In the genomic region with DNA sequence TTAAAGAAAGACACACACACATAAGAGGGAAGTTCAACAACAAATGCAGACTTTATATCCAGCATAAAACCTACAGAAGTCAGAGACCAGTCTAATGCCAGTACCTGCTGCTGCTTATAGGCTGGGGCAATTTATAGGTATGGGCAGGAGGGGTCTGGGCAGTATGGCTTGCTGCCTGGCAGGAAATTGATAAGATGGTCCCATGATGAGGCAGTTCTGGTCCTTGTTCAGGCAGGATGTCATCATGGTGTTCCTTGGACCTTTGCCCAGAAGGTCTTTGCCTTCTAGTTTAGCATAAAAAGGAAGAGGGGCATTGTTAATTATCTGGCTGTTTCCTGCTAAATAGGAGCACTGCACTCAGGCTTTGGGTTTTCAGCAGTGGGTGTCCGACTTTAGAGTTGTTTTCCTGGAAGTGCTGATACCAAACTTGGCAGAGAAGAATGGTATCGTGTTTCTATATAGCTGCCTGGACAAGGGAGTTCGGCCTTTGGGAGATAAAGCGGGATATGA, we compare ENCODE assay signal across 9 cellular contexts. TPM values are rescaled to one million over a fixed set of nuclear protein-coding genes. Genes with fewer than 3 reads are reported as not detected.
DNase-seq lines count a peak whose midpoint lies in the region; ATAC-seq, FAIRE-seq and TF ChIP-seq lines count a peak whose summit lies in the region.
"Had no signal": no experiment of that assay in that cellular context is flagged by ENCODE, and none has a peak within 500 bp of the region (broad histone marks: within the 10 kb centered on the region; RNA-seq: fewer than 3 reads in every experiment).

No MANE protein-coding gene starts in this region.

- no peak overlapping the region for H3K4me3 ChIP-seq in fibroblast of mammary gland (ENCODE audit: control insufficient read depth, low read depth, low read length)
- H3K4me3 ChIP-seq in thyroid gland (replicated peaks in 1 of 3), result no peak overlapping the region

- H3K4me1 ChIP-seq in thyroid gland, result peaks cover 0 to 12% of the 10 kb centered on the region in 2 donors

- TF ChIP-seq CTCF in fibroblast of mammary gland (conservative IDR thresholded peaks at IDR 0.05; ENCODE audit: control insufficient read depth, insufficient read depth, low read depth, low read length), result no peak
- TF ChIP-seq CTCF in thyroid gland (IDR thresholded peaks at IDR 0.05), result no peak

- WGBS in thyroid gland, 2 donors, result 69 to 71% methylated on average over 4 of the region's 4 CpGs

- CTCF ChIA-PET in activated CD4-positive, alpha-beta T cell treated with anti-CD3 and anti-CD28 coated beads for 36 hours (lab: Charles Lee), result interaction anchor here (1.3 to 1.4 kb wide), 2 partner anchors 10 to 23 kb away, joined by 4 read pairs; no protein-coding TSS in a partner anchor

- no peak for ATAC-seq in GM18520 (IDR thresholded peaks at IDR 0.05; ENCODE audit: unreplicated experiment)
- ATAC-seq in activated CD4-positive, alpha-beta T cell treated with anti-CD3 and anti-CD28 coated beads for 36 hours, result no peak

- POLR2A ChIA-PET in activated CD4-positive, alpha-beta T cell treated with anti-CD3 and anti-CD28 coated beads for 36 hours (lab: Charles Lee), result no interaction called here

- no peaks in the 10 kb centered on the region for H3K36me3 ChIP-seq in thyroid gland

- H3K4me3 Mint-ChIP-seq in activated CD4-positive, alpha-beta T cell treated with anti-CD3 and anti-CD28 coated beads for 36 hours, result no peak overlapping the region

- peaks cover 5% of the 10 kb centered on the region for H3K4me1 Mint-ChIP-seq in activated CD4-positive, alpha-beta T cell treated with anti-CD3 and anti-CD28 coated beads for 36 hours

- H3K27ac Mint-ChIP-seq in activated CD4-positive, alpha-beta T cell treated with anti-CD3 and anti-CD28 coated beads for 36 hours, result no peak overlapping the region

- no peak for FAIRE-seq in RCC 7860 (lab: Jason Lieb, UNC)

- H3K36me3 Mint-ChIP-seq in activated CD4-positive, alpha-beta T cell treated with anti-CD3 and anti-CD28 coated beads for 36 hours (ENCODE audit: low read depth), result peaks cover 6% of the 10 kb centered on the region

- no peaks in the 10 kb centered on the region for H3K27me3 ChIP-seq in thyroid gland

- no peaks in the 10 kb centered on the region for H3K9me3 ChIP-seq in thyroid gland

- DNase-seq in H4 (ENCODE audit: low spot score) (peak; percentile 21), RCC 7860 (ENCODE audit: low spot score) (peak; percentile 33), fibroblast of mammary gland (ENCODE audit: low read depth) (peak; percentile 70), pons (ENCODE audit: low spot score) (peak; percentile 26), thyroid gland (no peak)
- DNase-seq in activated CD4-positive, alpha-beta T cell treated with anti-CD3 and anti-CD28 coated beads for 48 hours, result no peak
- DNase-seq in activated CD4-positive, alpha-beta T cell treated with anti-CD3 and anti-CD28 coated beads for 36 hours, result no peak
- DNase-seq: effector CD4-positive, alpha-beta T cell had no signal

- peaks cover 4% of the 10 kb centered on the region for H3K27me3 Mint-ChIP-seq in activated CD4-positive, alpha-beta T cell treated with anti-CD3 and anti-CD28 coated beads for 36 hours

- peak overlapping the region in 1 of 3 donors; percentile 12 for H3K27ac ChIP-seq in thyroid gland

- no peak for TF ChIP-seq POLR2A in thyroid gland (IDR thresholded peaks at IDR 0.05)

- H3K9me3 Mint-ChIP-seq in activated CD4-positive, alpha-beta T cell treated with anti-CD3 and anti-CD28 coated beads for 36 hours (ENCODE audit: low read depth), result peaks cover 14% of the 10 kb centered on the region

- intact Hi-C loops in activated CD4-positive, alpha-beta T cell treated with anti-CD3 and anti-CD28 coated beads for 36 hours (cut with DNase I, micrococcal nuclease), result no loop called here
- intact Hi-C loops in thyroid gland (cut with DNase I), result no loop called here

RNA-seq across cellular contexts. Expression of a gene that starts 10.4 kb away (rescaled TPM):
- total RNA-seq in H4 (2014; rRNA removed; shearing (Covaris generic)), result 1.9 TPM in 1 of 2 replicates, not detected in the other
- total RNA-seq in activated CD4-positive, alpha-beta T cell treated with anti-CD3 and anti-CD28 coated beads for 36 hours, result under 1 TPM; 0.43 to 0.81 TPM
- total RNA-seq in thyroid gland, result 1 to 10 TPM in 3 of 4 donors, under 1 TPM in 1; 0.78 to 2.6 (median 1.6) TPM

RNA-seq across cellular contexts. Expression of a gene that starts 49.6 kb away (rescaled TPM):
- total RNA-seq in H4 (2014; rRNA removed; shearing (Covaris generic)), result 0.95 and 1.1 TPM in 2 replicates
- total RNA-seq in activated CD4-positive, alpha-beta T cell treated with anti-CD3 and anti-CD28 coated beads for 36 hours, result 10 to 100 TPM; 25.0 to 30.1 TPM
- 1 to 10 TPM; 3.0 to 6.5 (median 4.9) TPM for total RNA-seq in thyroid gland

Comparison
In these comparisons a context has a peak if more than half of its experiments do, and no peak if none do; other contexts are left out.
1. DNase-seq: peak in H4 (single experiment), RCC 7860 (single experiment), fibroblast of mammary gland (single experiment) and pons (single experiment); none in activated CD4-positive, alpha-beta T cell treated with anti-CD3 and anti-CD28 coated beads for 48 hours (single experiment), activated CD4-positive, alpha-beta T cell treated with anti-CD3 and anti-CD28 coated beads for 36 hours (single experiment) and thyroid gland (0 of 2).